ENCODE assay signal across 1 cellular context in the genomic region with DNA sequence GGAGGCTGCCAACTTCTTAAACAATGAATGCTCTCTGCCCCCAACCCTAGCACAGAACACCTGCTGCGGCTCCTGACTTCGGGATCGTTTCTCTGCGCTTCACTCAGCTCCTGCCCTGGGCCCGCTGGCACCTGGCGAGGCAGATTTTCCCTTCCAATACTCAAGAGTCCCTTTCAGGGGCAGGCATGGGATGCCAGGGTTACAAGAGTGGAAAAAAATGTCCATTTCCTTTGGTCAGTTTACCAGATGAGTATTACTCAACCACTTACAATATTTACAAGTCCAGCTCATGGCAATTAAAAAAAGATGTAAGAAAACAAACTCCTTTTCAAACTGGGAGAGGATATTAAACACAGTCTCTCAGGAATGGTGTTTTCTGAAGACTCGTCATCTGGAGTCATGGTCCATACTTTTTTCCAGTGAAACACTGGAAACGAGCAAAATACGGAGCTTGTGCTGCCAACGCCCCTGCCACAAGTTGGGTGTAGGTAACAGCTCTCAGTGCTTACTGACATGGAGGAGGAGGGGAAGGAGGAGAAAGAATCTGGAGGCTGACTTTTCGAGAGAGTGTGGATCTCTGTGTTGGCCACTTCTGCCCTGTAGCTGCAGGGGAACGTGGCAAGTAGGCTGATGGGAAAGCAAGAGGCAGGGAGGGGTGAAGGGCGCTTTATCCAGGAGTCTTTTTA.
TF ChIP-seq lines count a peak whose summit lies in the region.

No MANE protein-coding gene starts in this region.

TF ChIP-seq in WTC11, 78 proteins besides CTCF, POLR2A, EP300 and RAD21 (continued from another document):
- TF ChIP-seq, protein P1, sequence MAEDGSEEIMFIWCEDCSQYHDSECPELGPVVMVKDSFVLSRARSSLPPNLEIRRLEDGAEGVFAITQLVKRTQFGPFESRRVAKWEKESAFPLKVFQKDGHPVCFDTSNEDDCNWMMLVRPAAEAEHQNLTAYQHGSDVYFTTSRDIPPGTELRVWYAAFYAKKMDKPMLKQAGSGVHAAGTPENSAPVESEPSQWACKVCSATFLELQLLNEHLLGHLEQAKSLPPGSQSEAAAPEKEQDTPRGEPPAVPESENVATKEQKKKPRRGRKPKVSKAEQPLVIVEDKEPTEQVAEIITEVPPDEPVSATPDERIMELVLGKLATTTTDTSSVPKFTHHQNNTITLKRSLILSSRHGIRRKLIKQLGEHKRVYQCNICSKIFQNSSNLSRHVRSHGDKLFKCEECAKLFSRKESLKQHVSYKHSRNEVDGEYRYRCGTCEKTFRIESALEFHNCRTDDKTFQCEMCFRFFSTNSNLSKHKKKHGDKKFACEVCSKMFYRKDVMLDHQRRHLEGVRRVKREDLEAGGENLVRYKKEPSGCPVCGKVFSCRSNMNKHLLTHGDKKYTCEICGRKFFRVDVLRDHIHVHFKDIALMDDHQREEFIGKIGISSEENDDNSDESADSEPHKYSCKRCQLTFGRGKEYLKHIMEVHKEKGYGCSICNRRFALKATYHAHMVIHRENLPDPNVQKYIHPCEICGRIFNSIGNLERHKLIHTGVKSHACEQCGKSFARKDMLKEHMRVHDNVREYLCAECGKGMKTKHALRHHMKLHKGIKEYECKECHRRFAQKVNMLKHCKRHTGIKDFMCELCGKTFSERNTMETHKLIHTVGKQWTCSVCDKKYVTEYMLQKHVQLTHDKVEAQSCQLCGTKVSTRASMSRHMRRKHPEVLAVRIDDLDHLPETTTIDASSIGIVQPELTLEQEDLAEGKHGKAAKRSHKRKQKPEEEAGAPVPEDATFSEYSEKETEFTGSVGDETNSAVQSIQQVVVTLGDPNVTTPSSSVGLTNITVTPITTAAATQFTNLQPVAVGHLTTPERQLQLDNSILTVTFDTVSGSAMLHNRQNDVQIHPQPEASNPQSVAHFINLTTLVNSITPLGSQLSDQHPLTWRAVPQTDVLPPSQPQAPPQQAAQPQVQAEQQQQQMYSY (CRISPR knock-in tag; IDR thresholded peaks at IDR 0.05): no peak
- no peak for TF ChIP-seq NR3C1 (CRISPR knock-in tag; conservative IDR thresholded peaks at IDR 0.05; ENCODE audit: low read depth)
- no peak for TF ChIP-seq RELA (CRISPR knock-in tag; IDR thresholded peaks at IDR 0.05; ENCODE audit: borderline replicate concordance)
- TF ChIP-seq SMAD4 (CRISPR knock-in tag; IDR thresholded peaks at IDR 0.05): no peak
- TF ChIP-seq KAT7 (CRISPR knock-in tag; IDR thresholded peaks at IDR 0.05; ENCODE audit: borderline replicate concordance): no peak
- no peak for TF ChIP-seq ZNF121 (CRISPR knock-in tag; IDR thresholded peaks at IDR 0.05)
- TF ChIP-seq, protein P2, sequence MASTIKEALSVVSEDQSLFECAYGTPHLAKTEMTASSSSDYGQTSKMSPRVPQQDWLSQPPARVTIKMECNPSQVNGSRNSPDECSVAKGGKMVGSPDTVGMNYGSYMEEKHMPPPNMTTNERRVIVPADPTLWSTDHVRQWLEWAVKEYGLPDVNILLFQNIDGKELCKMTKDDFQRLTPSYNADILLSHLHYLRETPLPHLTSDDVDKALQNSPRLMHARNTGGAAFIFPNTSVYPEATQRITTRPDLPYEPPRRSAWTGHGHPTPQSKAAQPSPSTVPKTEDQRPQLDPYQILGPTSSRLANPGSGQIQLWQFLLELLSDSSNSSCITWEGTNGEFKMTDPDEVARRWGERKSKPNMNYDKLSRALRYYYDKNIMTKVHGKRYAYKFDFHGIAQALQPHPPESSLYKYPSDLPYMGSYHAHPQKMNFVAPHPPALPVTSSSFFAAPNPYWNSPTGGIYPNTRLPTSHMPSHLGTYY (CRISPR knock-in tag; IDR thresholded peaks at IDR 0.05): no peak
- TF ChIP-seq GRHL2 (CRISPR knock-in tag; IDR thresholded peaks at IDR 0.05; ENCODE audit: insufficient replicate concordance, severe bottlenecking): no peak
- TF ChIP-seq, protein P3, sequence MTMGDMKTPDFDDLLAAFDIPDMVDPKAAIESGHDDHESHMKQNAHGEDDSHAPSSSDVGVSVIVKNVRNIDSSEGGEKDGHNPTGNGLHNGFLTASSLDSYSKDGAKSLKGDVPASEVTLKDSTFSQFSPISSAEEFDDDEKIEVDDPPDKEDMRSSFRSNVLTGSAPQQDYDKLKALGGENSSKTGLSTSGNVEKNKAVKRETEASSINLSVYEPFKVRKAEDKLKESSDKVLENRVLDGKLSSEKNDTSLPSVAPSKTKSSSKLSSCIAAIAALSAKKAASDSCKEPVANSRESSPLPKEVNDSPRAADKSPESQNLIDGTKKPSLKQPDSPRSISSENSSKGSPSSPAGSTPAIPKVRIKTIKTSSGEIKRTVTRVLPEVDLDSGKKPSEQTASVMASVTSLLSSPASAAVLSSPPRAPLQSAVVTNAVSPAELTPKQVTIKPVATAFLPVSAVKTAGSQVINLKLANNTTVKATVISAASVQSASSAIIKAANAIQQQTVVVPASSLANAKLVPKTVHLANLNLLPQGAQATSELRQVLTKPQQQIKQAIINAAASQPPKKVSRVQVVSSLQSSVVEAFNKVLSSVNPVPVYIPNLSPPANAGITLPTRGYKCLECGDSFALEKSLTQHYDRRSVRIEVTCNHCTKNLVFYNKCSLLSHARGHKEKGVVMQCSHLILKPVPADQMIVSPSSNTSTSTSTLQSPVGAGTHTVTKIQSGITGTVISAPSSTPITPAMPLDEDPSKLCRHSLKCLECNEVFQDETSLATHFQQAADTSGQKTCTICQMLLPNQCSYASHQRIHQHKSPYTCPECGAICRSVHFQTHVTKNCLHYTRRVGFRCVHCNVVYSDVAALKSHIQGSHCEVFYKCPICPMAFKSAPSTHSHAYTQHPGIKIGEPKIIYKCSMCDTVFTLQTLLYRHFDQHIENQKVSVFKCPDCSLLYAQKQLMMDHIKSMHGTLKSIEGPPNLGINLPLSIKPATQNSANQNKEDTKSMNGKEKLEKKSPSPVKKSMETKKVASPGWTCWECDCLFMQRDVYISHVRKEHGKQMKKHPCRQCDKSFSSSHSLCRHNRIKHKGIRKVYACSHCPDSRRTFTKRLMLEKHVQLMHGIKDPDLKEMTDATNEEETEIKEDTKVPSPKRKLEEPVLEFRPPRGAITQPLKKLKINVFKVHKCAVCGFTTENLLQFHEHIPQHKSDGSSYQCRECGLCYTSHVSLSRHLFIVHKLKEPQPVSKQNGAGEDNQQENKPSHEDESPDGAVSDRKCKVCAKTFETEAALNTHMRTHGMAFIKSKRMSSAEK (CRISPR knock-in tag; IDR thresholded peaks at IDR 0.05; ENCODE audit: borderline replicate concordance): no peak
- TF ChIP-seq TCF7 (CRISPR knock-in tag; IDR thresholded peaks at IDR 0.05; ENCODE audit: low read depth): no peak
- TF ChIP-seq, protein P4, sequence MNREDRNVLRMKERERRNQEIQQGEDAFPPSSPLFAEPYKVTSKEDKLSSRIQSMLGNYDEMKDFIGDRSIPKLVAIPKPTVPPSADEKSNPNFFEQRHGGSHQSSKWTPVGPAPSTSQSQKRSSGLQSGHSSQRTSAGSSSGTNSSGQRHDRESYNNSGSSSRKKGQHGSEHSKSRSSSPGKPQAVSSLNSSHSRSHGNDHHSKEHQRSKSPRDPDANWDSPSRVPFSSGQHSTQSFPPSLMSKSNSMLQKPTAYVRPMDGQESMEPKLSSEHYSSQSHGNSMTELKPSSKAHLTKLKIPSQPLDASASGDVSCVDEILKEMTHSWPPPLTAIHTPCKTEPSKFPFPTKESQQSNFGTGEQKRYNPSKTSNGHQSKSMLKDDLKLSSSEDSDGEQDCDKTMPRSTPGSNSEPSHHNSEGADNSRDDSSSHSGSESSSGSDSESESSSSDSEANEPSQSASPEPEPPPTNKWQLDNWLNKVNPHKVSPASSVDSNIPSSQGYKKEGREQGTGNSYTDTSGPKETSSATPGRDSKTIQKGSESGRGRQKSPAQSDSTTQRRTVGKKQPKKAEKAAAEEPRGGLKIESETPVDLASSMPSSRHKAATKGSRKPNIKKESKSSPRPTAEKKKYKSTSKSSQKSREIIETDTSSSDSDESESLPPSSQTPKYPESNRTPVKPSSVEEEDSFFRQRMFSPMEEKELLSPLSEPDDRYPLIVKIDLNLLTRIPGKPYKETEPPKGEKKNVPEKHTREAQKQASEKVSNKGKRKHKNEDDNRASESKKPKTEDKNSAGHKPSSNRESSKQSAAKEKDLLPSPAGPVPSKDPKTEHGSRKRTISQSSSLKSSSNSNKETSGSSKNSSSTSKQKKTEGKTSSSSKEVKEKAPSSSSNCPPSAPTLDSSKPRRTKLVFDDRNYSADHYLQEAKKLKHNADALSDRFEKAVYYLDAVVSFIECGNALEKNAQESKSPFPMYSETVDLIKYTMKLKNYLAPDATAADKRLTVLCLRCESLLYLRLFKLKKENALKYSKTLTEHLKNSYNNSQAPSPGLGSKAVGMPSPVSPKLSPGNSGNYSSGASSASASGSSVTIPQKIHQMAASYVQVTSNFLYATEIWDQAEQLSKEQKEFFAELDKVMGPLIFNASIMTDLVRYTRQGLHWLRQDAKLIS (CRISPR knock-in tag; IDR thresholded peaks at IDR 0.05; ENCODE audit: borderline replicate concordance): no peak
- no peak for TF ChIP-seq ETV6 (CRISPR knock-in tag; IDR thresholded peaks at IDR 0.05)
